Comparison of ENCODE assay signal across 1 cellular context in the genomic region with DNA sequence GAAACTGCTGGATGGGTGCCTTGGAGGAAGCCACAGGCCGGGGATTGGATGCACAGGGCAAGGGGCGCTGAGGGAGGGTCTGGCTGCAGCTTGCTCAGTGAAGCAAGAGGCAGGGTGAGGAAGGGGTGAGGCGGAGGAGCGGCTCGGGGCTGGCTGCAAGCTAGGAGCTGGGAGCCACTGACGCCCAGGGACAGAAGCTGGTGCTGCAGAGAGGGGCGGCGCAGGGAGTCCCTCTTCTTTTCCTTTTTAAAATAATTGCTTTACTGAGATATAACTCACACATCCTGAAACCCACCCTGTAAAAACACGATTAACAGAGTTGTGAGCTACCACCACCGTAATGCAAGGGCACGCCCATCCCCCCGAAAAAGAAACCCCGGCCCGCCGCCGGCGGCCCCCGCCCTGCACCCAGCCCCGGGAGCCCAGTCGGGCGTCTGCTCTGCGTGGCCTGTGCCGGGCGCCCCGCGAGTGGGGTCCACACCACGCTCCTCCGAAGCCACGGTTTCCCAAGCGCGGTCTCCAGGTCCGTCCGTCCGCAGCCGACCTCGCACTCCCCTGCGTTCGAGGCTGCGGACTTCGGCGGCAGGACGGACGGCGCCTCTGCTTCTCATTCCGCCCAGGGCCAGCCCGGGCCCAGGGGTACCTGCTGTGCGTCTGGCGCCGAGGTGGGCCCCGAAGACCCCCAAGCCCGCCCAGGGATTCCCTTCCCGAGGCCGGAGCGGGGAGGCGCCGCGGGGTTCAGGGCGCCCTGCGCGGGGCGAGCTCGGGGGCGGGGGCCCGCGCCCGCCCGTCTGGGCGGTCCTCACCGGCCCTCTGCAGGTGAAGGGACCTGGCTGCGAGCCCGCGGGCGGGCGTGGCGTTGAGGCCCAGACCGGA.
A peak's percentile ranks its signal among the peaks of the same experiment; 100 is the strongest.
TF ChIP-seq lines count a peak whose summit lies in the region.

No MANE protein-coding gene starts in this region.

TF ChIP-seq in H1, 55 proteins besides CTCF, POLR2A, EP300 and RAD21:
- TF ChIP-seq KDM5A (IDR thresholded peaks at IDR 0.05; ENCODE audit: low read length) (no peak), GABPA (IDR thresholded peaks at IDR 0.05; ENCODE audit: borderline replicate concordance, insufficient read depth, low read length) (0 out of 2 replicates have a peak, but pooled peaks have one; percentile 1), RBBP5 (IDR thresholded peaks at IDR 0.05; ENCODE audit: borderline replicate concordance, low read depth, low read length) (peak; percentile 89), BACH1 (IDR thresholded peaks at IDR 0.05; ENCODE audit: low read length) (no peak), ASH2L (IDR thresholded peaks at IDR 0.05; ENCODE audit: low read length) (peak; percentile 34), KDM4A (IDR thresholded peaks at IDR 0.05; ENCODE audit: low read depth, low read length, severe bottlenecking) (peak; percentile 95), SIRT6 (IDR thresholded peaks at IDR 0.05; ENCODE audit: low read length) (no peak), HDAC2 (IDR thresholded peaks at IDR 0.05; ENCODE audit: borderline replicate concordance in 1 of 2, low read depth in 2 of 2, low read length in 2 of 2) (0 out of 4 replicates have a peak, but pooled peaks of 1 of the 2 experiments have one; percentile 31), CEBPB (IDR thresholded peaks at IDR 0.05; ENCODE audit: low read depth, low read length) (0 out of 2 replicates have a peak, but pooled peaks have one; percentile 13), PHF8 (conservative IDR thresholded peaks at IDR 0.05; ENCODE audit: low read depth, low read length) (peak; percentile 68; the same call in 1 of the 2 replicates)
